Comparison of ENCODE assay signal across 8 cellular contexts in the genomic region with DNA sequence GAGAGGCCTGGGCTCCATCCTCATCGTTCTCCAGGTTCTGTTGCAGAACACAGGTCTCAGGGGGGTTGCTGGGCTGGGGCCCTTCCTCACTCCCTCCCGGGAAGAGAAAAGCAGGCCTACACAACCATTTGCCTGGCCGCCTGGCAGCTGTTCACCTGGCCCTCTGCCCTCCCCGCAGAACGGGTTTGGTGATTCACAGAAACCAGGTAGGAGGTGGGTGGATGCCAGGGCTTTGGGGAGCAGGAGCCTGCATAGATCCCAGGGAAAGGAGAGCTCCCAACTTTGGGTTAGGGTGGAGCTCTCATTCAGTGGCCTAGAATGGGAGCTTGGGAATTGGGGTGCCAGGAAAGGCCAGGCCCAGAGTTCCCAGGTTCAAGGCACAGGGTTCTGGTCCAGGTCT. TPM values are rescaled to one million over a fixed set of nuclear protein-coding genes. Genes with fewer than 3 reads are reported as not detected.
DNase-seq lines count a peak whose midpoint lies in the region; ATAC-seq and TF ChIP-seq lines count a peak whose summit lies in the region.

No MANE protein-coding gene starts in this region.

- POLR2A ChIA-PET in PC-3 (lab: Charles Lee; ENCODE audit: unreplicated experiment), result no interaction called here

- H3K79me2 ChIP-seq in PC-3 (ENCODE audit: low read length), result peaks cover 28% of the 10 kb centered on the region

- H3K27ac ChIP-seq in PC-3 (ENCODE audit: low read length), result peak overlapping the region; percentile 90

- no peak for TF ChIP-seq CTCF in PC-3 (conservative IDR thresholded peaks at IDR 0.05; ENCODE audit: low read depth, low read length)

- no TSS peak for BruUV-seq in PC-3 (replicated peaks; lab: Mats Ljungman, UMichigan)

- H3K4me2 ChIP-seq in PC-3 (ENCODE audit: low read length), result peak overlapping the region; percentile 99

- H3K9ac ChIP-seq in PC-3 (ENCODE audit: low read length), result peak overlapping the region; percentile 98

- peak; percentile 59 for DNase-seq in DMS 273 (lab: John Stamatoyannopoulos, UW; ENCODE audit: unreplicated experiment)
- DNase-seq in DMS 273 treated with DMSO at 0.1 percent for 48 hours (lab: John Stamatoyannopoulos, UW), result no peak
- peak; percentile 97 for DNase-seq in PC-3
- DNase-seq in effector memory CD8-positive, alpha-beta T cell, result no peak
- no peak for DNase-seq in natural killer cell treated with Interleukin-12 subunit alpha and Interleukin-12 subunit beta and Interleukin-15 and Interleukin-18, amount 100 ng/mL, for 72 hours (ENCODE audit: low spot score)
- DNase-seq in mesenteric fat pad (ENCODE audit: low spot score), result no peak
- no peak for DNase-seq in posterior vena cava (ENCODE audit: low spot score)
- DNase-seq in DMS153 (lab: John Stamatoyannopoulos, UW), result no peak

- no peaks in the 10 kb centered on the region for H3K9me2 ChIP-seq in PC-3 (replicated peaks; ENCODE audit: low read length)

- H3K9me3 ChIP-seq in PC-3 (ENCODE audit: low read length), result no peaks in the 10 kb centered on the region

- H3K4me1 ChIP-seq in PC-3 (ENCODE audit: insufficient read depth, low read length), result peaks cover 41% of the 10 kb centered on the region

- H3K4me3 Mint-ChIP-seq in effector memory CD8-positive, alpha-beta T cell, result peak overlapping the region; percentile 89 to 90
- peak overlapping the region; percentile 87 for H3K4me3 Mint-ChIP-seq in natural killer cell treated with Interleukin-12 subunit alpha and Interleukin-12 subunit beta and Interleukin-15 and Interleukin-18, amount 100 ng/mL, for 72 hours

- H3K27ac Mint-ChIP-seq in effector memory CD8-positive, alpha-beta T cell, result peak overlapping the region; percentile 87 to 88
- peak overlapping the region; percentile 60 to 85 for H3K27ac Mint-ChIP-seq in natural killer cell treated with Interleukin-12 subunit alpha and Interleukin-12 subunit beta and Interleukin-15 and Interleukin-18, amount 100 ng/mL, for 72 hours

- peaks cover 13% of the 10 kb centered on the region for H3F3A ChIP-seq in PC-3 (ENCODE audit: low read length, unreplicated experiment)

- ATAC-seq in PC-3, result peak; percentile 9
- no peak for ATAC-seq in effector memory CD8-positive, alpha-beta T cell (replicated peaks)
- no peak for ATAC-seq in natural killer cell treated with Interleukin-12 subunit alpha and Interleukin-12 subunit beta and Interleukin-15 and Interleukin-18, amount 100 ng/mL, for 72 hours

- no peaks in the 10 kb centered on the region for H3K36me3 ChIP-seq in PC-3 (ENCODE audit: low read depth, low read length)

- peaks cover 18% of the 10 kb centered on the region for H3K36me3 Mint-ChIP-seq in effector memory CD8-positive, alpha-beta T cell (ENCODE audit: insufficient read depth)
- H3K36me3 Mint-ChIP-seq in natural killer cell treated with Interleukin-12 subunit alpha and Interleukin-12 subunit beta and Interleukin-15 and Interleukin-18, amount 100 ng/mL, for 72 hours, result no peaks in the 10 kb centered on the region

- CTCF ChIA-PET in PC-3 (lab: Charles Lee), result interaction anchor here (0.7 to 2.0 kb wide), 2 partner anchors 67 to 117 kb away, joined by 3 to 15 read pairs; partner anchors contain the start of gene PPP1CA

- no peaks in the 10 kb centered on the region for H3K27me3 ChIP-seq in PC-3 (ENCODE audit: low read length)

- H2AFZ ChIP-seq in PC-3 (ENCODE audit: low read length), result no peak overlapping the region

- no peaks in the 10 kb centered on the region for H3K9me3 Mint-ChIP-seq in effector memory CD8-positive, alpha-beta T cell
- H3K9me3 Mint-ChIP-seq in natural killer cell treated with Interleukin-12 subunit alpha and Interleukin-12 subunit beta and Interleukin-15 and Interleukin-18, amount 100 ng/mL, for 72 hours, result no peaks in the 10 kb centered on the region

- intact Hi-C loops in PC-3 (cut with micrococcal nuclease) (loop anchor here (1.0 to 5.0 kb wide), 2 partner anchors 41 to 67 kb away; partner anchors contain the start of genes PPP1CA and RPS6KB2), posterior vena cava (cut with DNase I) (no loop called here)

- H4K20me1 ChIP-seq in PC-3 (ENCODE audit: low read length), result no peaks in the 10 kb centered on the region

- H3K4me3 ChIP-seq in PC-3 (ENCODE audit: low read length), result peak overlapping the region; percentile 85

- H3K27me3 Mint-ChIP-seq in effector memory CD8-positive, alpha-beta T cell, result no peaks in the 10 kb centered on the region
- no peaks in the 10 kb centered on the region for H3K27me3 Mint-ChIP-seq in natural killer cell treated with Interleukin-12 subunit alpha and Interleukin-12 subunit beta and Interleukin-15 and Interleukin-18, amount 100 ng/mL, for 72 hours

- H3K4me1 Mint-ChIP-seq in effector memory CD8-positive, alpha-beta T cell (ENCODE audit: low read depth in 2 of 2), result peaks cover 31 to 37% of the 10 kb centered on the region in 2 donors
- peaks cover 12 to 14% of the 10 kb centered on the region in 2 donors for H3K4me1 Mint-ChIP-seq in natural killer cell treated with Interleukin-12 subunit alpha and Interleukin-12 subunit beta and Interleukin-15 and Interleukin-18, amount 100 ng/mL, for 72 hours (ENCODE audit: low read depth in 2 of 2)

RNA-seq across cellular contexts. Expression of gene TMEM134, which starts 1.0 kb away (rescaled TPM):
- total RNA-seq in PC-3 (2014; rRNA removed) (73.5 and 107 TPM in 2 replicates), mesenteric fat pad (43.2 TPM), posterior vena cava (10 to 100 TPM; 31.0 to 35.9 TPM)
- 10 to 100 TPM; 30.7 to 39.1 TPM for total RNA-seq in natural killer cell treated with Interleukin-12 subunit alpha and Interleukin-12 subunit beta and Interleukin-15 and Interleukin-18, amount 100 ng/mL, for 72 hours

RNA-seq across cellular contexts. Expression of gene CABP4, which starts 12.9 kb away (rescaled TPM):
- 0.55 TPM in 1 of 2 replicates, not detected in the other for total RNA-seq in PC-3 (2014; rRNA removed)
- total RNA-seq in natural killer cell treated with Interleukin-12 subunit alpha and Interleukin-12 subunit beta and Interleukin-15 and Interleukin-18, amount 100 ng/mL, for 72 hours, result 1 to 10 TPM; 1.4 to 2.2 TPM
- 3.8 TPM for total RNA-seq in mesenteric fat pad
- total RNA-seq in posterior vena cava, result 1 to 10 TPM; 1.2 to 2.2 TPM

RNA-seq across cellular contexts. Expression of gene AIP, which starts 14.8 kb away (rescaled TPM):
- 155 and 171 TPM in 2 replicates for total RNA-seq in PC-3 (2014; rRNA removed)
- 100 to 1,000 TPM; 120 to 140 TPM for total RNA-seq in natural killer cell treated with Interleukin-12 subunit alpha and Interleukin-12 subunit beta and Interleukin-15 and Interleukin-18, amount 100 ng/mL, for 72 hours
- 39.5 TPM for total RNA-seq in mesenteric fat pad
- total RNA-seq in posterior vena cava, result 10 to 100 TPM; 44.4 to 50.5 TPM

RNA-seq across cellular contexts. Expression of gene GPR152, which starts 15.5 kb away (rescaled TPM):
- total RNA-seq in PC-3 (2014; rRNA removed) (not detected in 2 replicates), mesenteric fat pad (not detected), posterior vena cava (not detected)
- not detected for total RNA-seq in natural killer cell treated with Interleukin-12 subunit alpha and Interleukin-12 subunit beta and Interleukin-15 and Interleukin-18, amount 100 ng/mL, for 72 hours

RNA-seq across cellular contexts. Expression of gene CORO1B, which starts 24.8 kb away (rescaled TPM):
- total RNA-seq in PC-3 (2014; rRNA removed) (209 and 250 TPM in 2 replicates), mesenteric fat pad (83.1 TPM), posterior vena cava (10 to 100 TPM; 62.6 to 79.7 TPM)
- 10 to 100 TPM; 24.1 to 29.0 TPM for total RNA-seq in natural killer cell treated with Interleukin-12 subunit alpha and Interleukin-12 subunit beta and Interleukin-15 and Interleukin-18, amount 100 ng/mL, for 72 hours

Comparison
In these comparisons a context has a peak if more than half of its experiments do, and no peak if none do; other contexts are left out.
1. DNase-seq: peak in DMS 273 (single experiment) and PC-3 (single experiment); none in DMS 273 treated with DMSO at 0.1 percent for 48 hours (single experiment), effector memory CD8-positive, alpha-beta T cell (0 of 3), natural killer cell treated with Interleukin-12 subunit alpha and Interleukin-12 subunit beta and Interleukin-15 and Interleukin-18, amount 100 ng/mL, for 72 hours (single experiment), mesenteric fat pad (single experiment), posterior vena cava (single experiment) and DMS153 (single experiment).